8 cellular contexts compared by ENCODE assay signal in the genomic region with DNA sequence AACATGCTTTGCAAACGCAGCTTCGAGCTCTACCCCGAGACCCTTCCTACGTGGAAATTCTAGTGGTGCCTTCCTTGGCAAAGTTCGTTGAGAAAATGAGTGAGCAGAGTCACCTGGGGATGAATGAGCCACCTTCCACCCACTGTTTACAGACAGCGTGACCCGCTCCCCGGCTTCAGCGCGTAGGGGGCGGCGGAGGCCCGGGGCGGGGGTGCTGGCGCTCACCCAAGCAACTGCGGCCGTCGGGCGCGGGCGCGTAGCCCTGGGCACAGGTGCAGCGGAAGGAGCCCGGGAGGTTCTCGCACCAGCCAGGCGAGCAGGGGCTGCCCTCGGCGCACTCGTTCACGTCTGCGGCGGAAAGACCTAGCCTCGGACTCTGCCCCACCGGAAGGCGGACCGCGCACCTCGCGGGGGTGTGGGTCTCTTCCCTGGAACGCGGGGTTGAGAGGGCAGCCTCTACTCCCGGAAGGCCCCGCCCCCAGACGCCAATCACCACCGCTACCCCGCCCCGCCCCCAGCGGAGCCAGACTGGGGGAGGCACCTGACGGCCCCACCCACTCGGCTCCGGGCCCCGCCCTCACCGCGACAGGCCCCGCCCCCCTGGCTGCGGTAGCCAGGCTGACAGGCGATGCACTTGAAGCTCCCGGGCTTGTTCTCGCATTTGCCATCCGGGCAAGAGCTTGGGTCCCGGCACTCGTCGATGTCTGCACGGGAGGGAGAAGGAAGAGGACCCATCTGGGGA. TPM values are rescaled to one million over a fixed set of nuclear protein-coding genes. Genes with fewer than 3 reads are reported as not detected.
DNase-seq lines count a peak whose midpoint lies in the region; ATAC-seq and TF ChIP-seq lines count a peak whose summit lies in the region.

No MANE protein-coding gene starts in this region.

- peaks cover 42% of the 10 kb centered on the region for H3K36me3 Mint-ChIP-seq in activated T-cell treated with anti-CD3 and anti-CD28 coated beads, Interleukin-2, amount 50 U/mL, for 24 hours (ENCODE audit: low read depth)

- peaks cover 58% of the 10 kb centered on the region for H3K4me1 Mint-ChIP-seq in activated T-cell treated with anti-CD3 and anti-CD28 coated beads, Interleukin-2, amount 50 U/mL, for 24 hours (ENCODE audit: low read depth)

- peak; percentile 87 for DNase-seq in BE2C
- peak; percentile 32 for DNase-seq in NOMO-1 treated with dmso at 0.1 percent for 144 hours (lab: John Stamatoyannopoulos, UW; ENCODE audit: unreplicated experiment)
- DNase-seq in activated T-cell treated with anti-CD3 and anti-CD28 coated beads, Interleukin-2, amount 50 U/mL, for 24 hours = peak; percentile 99
- DNase-seq in Right ventricle myocardium superior = peak; percentile 92
- peak; percentile 48 for DNase-seq in renal cortical epithelial cell (ENCODE audit: low read depth)
- no peak for DNase-seq in NCI-H524 treated with DMSO at 0.1 percent for 48 hours (lab: John Stamatoyannopoulos, UW)

- peak overlapping the region; percentile 68 for H3K4me3 Mint-ChIP-seq in activated T-cell treated with anti-CD3 and anti-CD28 coated beads, Interleukin-2, amount 50 U/mL, for 24 hours

- H3K27me3 Mint-ChIP-seq in activated T-cell treated with anti-CD3 and anti-CD28 coated beads, Interleukin-2, amount 50 U/mL, for 24 hours = no peaks in the 10 kb centered on the region

- no peaks in the 10 kb centered on the region for H3K36me3 ChIP-seq in BE2C

- no peaks in the 10 kb centered on the region for H3K4me1 ChIP-seq in BE2C

- peak; percentile 56 for ATAC-seq in GM19328 (IDR thresholded peaks at IDR 0.05; ENCODE audit: unreplicated experiment)
- ATAC-seq in HG03520 (IDR thresholded peaks at IDR 0.05; ENCODE audit: unreplicated experiment) = peak; percentile 49
- ATAC-seq in Right ventricle myocardium superior (ENCODE audit: poor library complexity) = peak; percentile 87

- no peak for TF ChIP-seq CTCF in BE2C (IDR thresholded peaks at IDR 0.05; ENCODE audit: low read depth, low read length)

- intact Hi-C loops in Right ventricle myocardium superior (cut with DNase I) = no loop called here

- no peaks in the 10 kb centered on the region for H3K9me3 Mint-ChIP-seq in activated T-cell treated with anti-CD3 and anti-CD28 coated beads, Interleukin-2, amount 50 U/mL, for 24 hours

- peak overlapping the region; percentile 89 for H3K27ac Mint-ChIP-seq in activated T-cell treated with anti-CD3 and anti-CD28 coated beads, Interleukin-2, amount 50 U/mL, for 24 hours

- peak overlapping the region; percentile 35 for H3K4me3 ChIP-seq in BE2C (ENCODE audit: low read depth, low read length)

- H3K9me3 ChIP-seq in BE2C = no peaks in the 10 kb centered on the region

- no peaks in the 10 kb centered on the region for H3K27me3 ChIP-seq in BE2C

RNA-seq across cellular contexts. Expression of gene LTBP3, which starts 11.8 kb away (rescaled TPM):
- polyA plus RNA-seq in BE2C (2012; ENCODE audit: insufficient read depth, insufficient read length, low read depth) = 99.8 TPM
- 73.4 TPM for total RNA-seq in Right ventricle myocardium superior
- 11.6 and 82.8 TPM in 2 replicates for total RNA-seq in renal cortical epithelial cell

RNA-seq across cellular contexts. Expression of gene SCYL1, which starts 21.5 kb away (rescaled TPM):
- polyA plus RNA-seq in BE2C (2012; ENCODE audit: insufficient read depth, insufficient read length, low read depth) = 66.9 TPM
- 60.5 TPM for total RNA-seq in Right ventricle myocardium superior
- 48.8 and 57.2 TPM in 2 replicates for total RNA-seq in renal cortical epithelial cell

RNA-seq across cellular contexts. Expression of gene ZNRD2, which starts 23.9 kb away (rescaled TPM):
- polyA plus RNA-seq in BE2C (2012; ENCODE audit: insufficient read depth, insufficient read length, low read depth) = 321 TPM
- 23.2 TPM for total RNA-seq in Right ventricle myocardium superior
- total RNA-seq in renal cortical epithelial cell = 33.8 and 53.1 TPM in 2 replicates

RNA-seq across cellular contexts. Expression of gene FAM89B, which starts 25.9 kb away (rescaled TPM):
- 68.0 TPM for polyA plus RNA-seq in BE2C (2012; ENCODE audit: insufficient read depth, insufficient read length, low read depth)
- 36.1 TPM for total RNA-seq in Right ventricle myocardium superior
- 10.1 and 14.8 TPM in 2 replicates for total RNA-seq in renal cortical epithelial cell

RNA-seq across cellular contexts. Expression of gene EHBP1L1, which starts 29.5 kb away (rescaled TPM):
- 3.9 TPM for polyA plus RNA-seq in BE2C (2012; ENCODE audit: insufficient read depth, insufficient read length, low read depth)
- 44.9 TPM for total RNA-seq in Right ventricle myocardium superior
- total RNA-seq in renal cortical epithelial cell = 31.0 and 39.4 TPM in 2 replicates
